Comparison of ENCODE assay signal across 17 cellular contexts in the genomic region with DNA sequence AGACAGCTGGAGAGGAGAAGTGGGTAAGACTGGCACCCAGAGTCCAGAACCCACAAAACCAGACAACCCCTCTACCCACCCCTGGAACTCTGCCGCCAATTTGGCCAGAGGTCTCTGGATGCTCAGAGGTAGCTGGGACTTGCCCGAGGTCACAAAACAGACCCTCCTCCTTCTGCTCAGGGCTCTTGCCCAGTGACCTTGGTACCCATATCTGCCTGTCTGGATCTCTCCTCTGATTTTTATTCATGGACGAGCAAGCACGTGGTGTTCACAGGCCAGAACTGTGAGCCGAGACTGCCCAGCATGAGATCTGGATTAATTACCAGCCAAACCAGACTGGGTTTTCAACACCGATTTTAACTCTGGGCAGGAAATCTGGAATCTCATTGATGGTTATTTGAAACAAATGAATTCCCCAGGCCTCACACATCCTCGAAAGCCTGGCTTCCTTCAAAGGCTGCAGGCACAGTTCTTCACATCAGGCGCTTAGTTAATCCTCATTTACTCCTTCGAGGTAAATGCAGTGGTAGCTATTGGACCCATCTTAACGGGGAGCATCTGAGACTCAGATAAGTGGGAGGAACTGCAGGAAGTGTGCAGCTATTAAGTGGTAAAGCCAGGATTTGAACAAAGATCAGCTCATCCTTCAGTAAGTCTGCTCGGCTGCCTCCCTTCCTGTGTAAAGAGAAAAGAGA. TPM values are rescaled to one million over a fixed set of nuclear protein-coding genes. Genes with fewer than 3 reads are reported as not detected.
A peak's percentile ranks its signal among the peaks of the same experiment; 100 is the strongest.
DNase-seq lines count a peak whose midpoint lies in the region; ATAC-seq and TF ChIP-seq lines count a peak whose summit lies in the region.
"Had no signal": no experiment of that assay in that cellular context is flagged by ENCODE, and none has a peak within 500 bp of the region (broad histone marks: within the 10 kb centered on the region; RNA-seq: fewer than 3 reads in every experiment).

No MANE protein-coding gene starts in this region.

- H4K20me1 ChIP-seq in BLaER1 treated with 17β-estradiol and CSF1 and Interleukin-3, amounts not matched to agents 10 nM and 100 nM = peaks cover 0 to 94% (median 50%) of the 10 kb centered on the region in 11 experiments; a peak in 17 of 22 replicates
- no peaks in the 10 kb centered on the region for H4K20me1 ChIP-seq in hepatocyte (ENCODE audit: insufficient read depth, poor library complexity, severe bottlenecking)

- peak overlapping the region in 7 of 11 experiments; percentile 2 to 68 (median 61); a peak in 11 of 22 replicates for H3K9ac ChIP-seq in BLaER1 treated with 17β-estradiol and CSF1 and Interleukin-3, amounts not matched to agents 10 nM and 100 nM
- no peak overlapping the region for H3K9ac ChIP-seq in rectal smooth muscle tissue (ENCODE audit: low read length)

- H3K27ac ChIP-seq in BLaER1 treated with 17β-estradiol and CSF1 and Interleukin-3, amounts not matched to agents 10 nM and 100 nM = peak overlapping the region in 6 of 11 experiments; percentile 51 to 81 (median 72); a peak in 12 of 22 replicates
- peak overlapping the region; percentile 18 for H3K27ac ChIP-seq in hepatocyte
- H3K27ac ChIP-seq in rectal smooth muscle tissue (ENCODE audit: low read depth, low read length) = peak overlapping the region; percentile 21
- peak overlapping the region in 1 of 4 donors; percentile 60 for H3K27ac ChIP-seq in gastroesophageal sphincter
- H3K27ac ChIP-seq: breast epithelium, PC-9 had no signal

- H3K9me3 ChIP-seq in BLaER1 treated with 17β-estradiol and CSF1 and Interleukin-3, amounts not matched to agents 10 nM and 100 nM (replicated peaks in 1 of 11) = no peaks in the 10 kb centered on the region
- H3K9me3 ChIP-seq in hepatocyte (ENCODE audit: low read depth) = no peaks in the 10 kb centered on the region
- no peaks in the 10 kb centered on the region for H3K9me3 ChIP-seq in gastroesophageal sphincter
- H3K9me3 ChIP-seq: breast epithelium, HAP-1 had no signal

- TF ChIP-seq CTCF in hepatocyte (IDR thresholded peaks at IDR 0.05; ENCODE audit: poor library complexity) (no peak), gastroesophageal sphincter (IDR thresholded peaks at IDR 0.05) (no peak)

- peaks cover 4% of the 10 kb centered on the region for H3K79me2 ChIP-seq in hepatocyte

- peaks cover 0 to 46% (median 15%) of the 10 kb centered on the region in 11 experiments; a peak in 16 of 22 replicates for H3K36me3 ChIP-seq in BLaER1 treated with 17β-estradiol and CSF1 and Interleukin-3, amounts not matched to agents 10 nM and 100 nM
- H3K36me3 ChIP-seq in hepatocyte (replicated peaks; ENCODE audit: insufficient read depth, low read depth) (no peaks in the 10 kb centered on the region), rectal smooth muscle tissue (ENCODE audit: control insufficient read depth, insufficient read depth, low read length) (no peaks in the 10 kb centered on the region), gastroesophageal sphincter (no peaks in the 10 kb centered on the region)
- H3K36me3 ChIP-seq: breast epithelium had no signal

- TF ChIP-seq EP300 in gastroesophageal sphincter (IDR thresholded peaks at IDR 0.05) = no peak

- H3K9me2 ChIP-seq in hepatocyte (replicated peaks; ENCODE audit: insufficient read depth) = no peaks in the 10 kb centered on the region

- DNase-seq in RPMI7951 (ENCODE audit: low read depth) (peak; percentile 15), hepatocyte (ENCODE audit: low spot score) (no peak)
- DNase-seq: activated B cell treated with CpG ODN at 0.5 μM for 24 hours; activated CD8-positive, alpha-beta memory T cell treated with anti-CD3 and anti-CD28 coated beads, Interleukin-2, amount 10 ng/mL, durations not matched to agents 7 days and 5 days; activated naive CD4-positive, alpha-beta T cell; KBM-7; NCI-H146; PC-9; stimulated activated CD4-positive, alpha-beta T cell treated with anti-CD3 and anti-CD28 coated beads, Interleukin-4, amount 100 ng/mL, for 1 hour had no signal

- no peak for ATAC-seq in GM18868 (IDR thresholded peaks at IDR 0.05; ENCODE audit: unreplicated experiment)
- no peak for ATAC-seq in GM19455 (IDR thresholded peaks at IDR 0.05; ENCODE audit: unreplicated experiment)
- ATAC-seq in gastroesophageal sphincter = no peak
- no peak for ATAC-seq in HG02759 (IDR thresholded peaks at IDR 0.05; ENCODE audit: unreplicated experiment)
- ATAC-seq: activated CD8-positive, alpha-beta memory T cell treated with anti-CD3 and anti-CD28 coated beads, Interleukin-2, amount 10 ng/mL, durations not matched to agents 7 days and 5 days had no signal

- H2AFZ ChIP-seq in hepatocyte = no peak overlapping the region
- H2AFZ ChIP-seq: PC-9 had no signal

- H3K4me3 ChIP-seq in BLaER1 treated with 17β-estradiol and CSF1 and Interleukin-3, amounts not matched to agents 10 nM and 100 nM = no peak overlapping the region
- H3K4me3 ChIP-seq in hepatocyte (no peak overlapping the region), rectal smooth muscle tissue (ENCODE audit: low read length) (no peak overlapping the region), gastroesophageal sphincter (no peak overlapping the region)
- H3K4me3 ChIP-seq: breast epithelium, HAP-1, PC-9 had no signal

- peaks cover 56 to 100% (median 96%) of the 10 kb centered on the region in 10 experiments for H3K4me1 ChIP-seq in BLaER1 treated with 17β-estradiol and CSF1 and Interleukin-3, amounts not matched to agents 10 nM and 100 nM
- H3K4me1 ChIP-seq in hepatocyte (ENCODE audit: insufficient read depth) (peaks cover 43% of the 10 kb centered on the region), rectal smooth muscle tissue (ENCODE audit: control insufficient read depth, insufficient read depth, low read length) (peaks cover 60% of the 10 kb centered on the region), gastroesophageal sphincter (peaks cover 0 to 74% (median 39%) of the 10 kb centered on the region in 3 donors)
- H3K4me1 ChIP-seq: breast epithelium, HAP-1 had no signal

- no peaks in the 10 kb centered on the region for H3K27me3 ChIP-seq in BLaER1 treated with 17β-estradiol and CSF1 and Interleukin-3, amounts not matched to agents 10 nM and 100 nM
- H3K27me3 ChIP-seq in hepatocyte (no peaks in the 10 kb centered on the region), rectal smooth muscle tissue (ENCODE audit: control insufficient read depth, insufficient read depth, low read length) (no peaks in the 10 kb centered on the region), gastroesophageal sphincter (peaks cover 5% of the 10 kb centered on the region)
- H3K27me3 ChIP-seq: breast epithelium had no signal

- TF ChIP-seq POLR2A in gastroesophageal sphincter (IDR thresholded peaks at IDR 0.05) = no peak

- 58% methylated on average over 11 of the region's 11 CpGs for WGBS in hepatocyte (ENCODE audit: low lambda C conversion rate, missing lambda C conversion rate)
- WGBS in gastroesophageal sphincter (ENCODE audit: low coverage in 1 of 2), 2 donors = 23 to 39% methylated on average over 5 to 8 of the region's 11 CpGs

- H3K4me2 ChIP-seq in BLaER1 treated with 17β-estradiol and CSF1 and Interleukin-3, amounts not matched to agents 10 nM and 100 nM = peak overlapping the region; percentile 65 to 98 (median 91)
- H3K4me2 ChIP-seq in hepatocyte = no peak overlapping the region
- H3K4me2 ChIP-seq: PC-9 had no signal

RNA-seq across cellular contexts. Expression of a gene that starts 21.4 kb away (rescaled TPM):
- 2.8 and 4.7 TPM in 2 replicates for total RNA-seq in RPMI7951 (2014; rRNA removed; shearing (Covaris generic))
- total RNA-seq in hepatocyte (30.8 and 47.0 TPM in 2 replicates), gastroesophageal sphincter (1 to 10 TPM; 1.0 to 5.7 (median 3.3) TPM)
- 44.6 and 55.2 TPM in 2 replicates for polyA plus RNA-seq in hepatocyte
